ENCODE assay signal across 8 cellular contexts in genomic region chr5:159106569-159107282, GRCh38. TPM values are rescaled to one million over a fixed set of nuclear protein-coding genes. Genes with fewer than 3 reads are reported as not detected.
DNase-seq lines count a peak whose midpoint lies in the region; ATAC-seq and TF ChIP-seq lines count a peak whose summit lies in the region.

No MANE protein-coding gene starts in this region.

- H3K27ac ChIP-seq in dorsolateral prefrontal cortex, result no peak overlapping the region

- peaks cover 67% of the 10 kb centered on the region for H3K27me3 Mint-ChIP-seq in activated CD4-positive, alpha-beta T cell treated with anti-CD3 and anti-CD28 coated beads, Interleukin-2, amount 10 ng/mL, durations not matched to agents 7 days and 5 days

- H3K27me3 ChIP-seq in dorsolateral prefrontal cortex, result peaks cover 0 to 99% (median 78%) of the 10 kb centered on the region in 45 donors

- no peak overlapping the region for H3K27ac Mint-ChIP-seq in activated CD4-positive, alpha-beta T cell treated with anti-CD3 and anti-CD28 coated beads, Interleukin-2, amount 10 ng/mL, durations not matched to agents 7 days and 5 days

- ATAC-seq in HG02870 (IDR thresholded peaks at IDR 0.05; ENCODE audit: unreplicated experiment), result peak; percentile 69

- CTCF ChIA-PET in activated CD4-positive, alpha-beta T cell treated with anti-CD3 and anti-CD28 coated beads, Interleukin-2, amount 10 ng/mL, durations not matched to agents 7 days and 5 days (lab: Charles Lee), result interaction anchor here (0.6 to 5.3 kb wide), 11 partner anchors 8 to 931 kb away, joined by 3 to 64 read pairs (median 3); no protein-coding TSS in a partner anchor

- peak; percentile 54 to 99 (median 93) for TF ChIP-seq CTCF in dorsolateral prefrontal cortex (IDR thresholded peaks at IDR 0.05 in 54 of 56, conservative IDR thresholded peaks at IDR 0.05 in 2 of 56; ENCODE audit: low read depth in 1 of 56, partially characterized antibody in 56 of 56)

- H3K36me3 Mint-ChIP-seq in activated CD4-positive, alpha-beta T cell treated with anti-CD3 and anti-CD28 coated beads, Interleukin-2, amount 10 ng/mL, durations not matched to agents 7 days and 5 days (ENCODE audit: low read depth), result peaks cover 2% of the 10 kb centered on the region

- H3K4me1 Mint-ChIP-seq in activated CD4-positive, alpha-beta T cell treated with anti-CD3 and anti-CD28 coated beads, Interleukin-2, amount 10 ng/mL, durations not matched to agents 7 days and 5 days, result peaks cover 20% of the 10 kb centered on the region

- no peaks in the 10 kb centered on the region for H3K9me3 Mint-ChIP-seq in activated CD4-positive, alpha-beta T cell treated with anti-CD3 and anti-CD28 coated beads, Interleukin-2, amount 10 ng/mL, durations not matched to agents 7 days and 5 days

- POLR2A ChIA-PET in activated CD4-positive, alpha-beta T cell treated with anti-CD3 and anti-CD28 coated beads, Interleukin-2, amount 10 ng/mL, durations not matched to agents 7 days and 5 days (lab: Charles Lee), result interaction anchor here (0.5 kb wide), 2 partner anchors 108 to 1828 kb away, joined by 3 to 7 read pairs; no protein-coding TSS in a partner anchor

- peak overlapping the region; percentile 65 for H3K4me3 Mint-ChIP-seq in activated CD4-positive, alpha-beta T cell treated with anti-CD3 and anti-CD28 coated beads, Interleukin-2, amount 10 ng/mL, durations not matched to agents 7 days and 5 days

- intact Hi-C loops in dorsolateral prefrontal cortex (cut with DNase I), result loop anchor here (1.0 to 10.0 kb wide), 5 partner anchors 411 to 1282 kb away; no protein-coding TSS in a partner anchor

- peak; percentile 63 for DNase-seq in activated gamma-delta T cell treated with Interleukin-2 at 50 U/mL for 16 hours
- DNase-seq in activated gamma-delta T cell (lab: John Stamatoyannopoulos, UW), result no peak
- DNase-seq in NCI-H2171 treated with DMSO at 0.1 percent for 48 hours (lab: John Stamatoyannopoulos, UW), result peak; percentile 57
- DNase-seq in activated CD4-positive, alpha-beta T cell treated with anti-CD3 and anti-CD28 coated beads, Interleukin-2, amount 10 ng/mL, durations not matched to agents 7 days and 5 days, result peak; percentile 71
- peak in 8 of 10 donors; percentile 64 to 83 (median 73) for DNase-seq in dorsolateral prefrontal cortex
- peak; percentile 83 for DNase-seq in medulla oblongata (ENCODE audit: extremely low spot score)
- peak; percentile 41 for DNase-seq in stimulated activated CD8-positive, alpha-beta memory T cell treated with anti-CD3 and anti-CD28 coated beads, Interleukin-15, amount 100 ng/mL, for 24 hours (ENCODE audit: low read depth)

- peak overlapping the region in 57 of 59 donors; percentile 16 to 70 (median 47) for H3K4me3 ChIP-seq in dorsolateral prefrontal cortex

RNA-seq across cellular contexts. Expression of gene EBF1, which starts 7.0 kb away (rescaled TPM):
- under 1 TPM; 0.21 to 0.64 TPM for total RNA-seq in activated CD4-positive, alpha-beta T cell treated with anti-CD3 and anti-CD28 coated beads, Interleukin-2, amount 10 ng/mL, durations not matched to agents 7 days and 5 days
- total RNA-seq in dorsolateral prefrontal cortex, result 10 to 100 TPM in 11 of 120 experiments, 1 to 10 TPM in 109; 2.0 to 17.9 (median 5.2) TPM
